13 cellular contexts compared by ENCODE assay signal in genomic region chr14:68501621-68502052, GRCh38.
DNase-seq lines count a peak whose midpoint lies in the region; TF ChIP-seq lines count a peak whose summit lies in the region.
"Had no signal": no experiment of that assay in that cellular context is flagged by ENCODE, and none has a peak within 500 bp of the region (broad histone marks: within the 10 kb centered on the region; RNA-seq: fewer than 3 reads in every experiment).

No MANE protein-coding gene starts in this region.

- no peak overlapping the region; the same call in 1 of the 2 replicates for H3K9ac ChIP-seq in OCI-LY1 (ENCODE audit: low read length)

- TF ChIP-seq POLR2A in esophagus squamous epithelium (IDR thresholded peaks at IDR 0.05), result no peak

- H3K4me3 ChIP-seq in OCI-LY1 (ENCODE audit: low read depth, low read length, poor library complexity, severe bottlenecking), result no peak overlapping the region
- no peak overlapping the region for H3K4me3 ChIP-seq in esophagus squamous epithelium
- H3K4me3 ChIP-seq: GM12878 had no signal

- peaks cover 62% of the 10 kb centered on the region for H3K4me1 ChIP-seq in OCI-LY1 (ENCODE audit: insufficient read depth, low read length, severe bottlenecking)
- peaks cover 20 to 50% (median 23%) of the 10 kb centered on the region in 3 donors for H3K4me1 ChIP-seq in esophagus squamous epithelium

- peaks cover 84% of the 10 kb centered on the region for H3K4me1 Mint-ChIP-seq in nephron progenitor cell

- no peaks in the 10 kb centered on the region for H3K79me2 ChIP-seq in OCI-LY1 (ENCODE audit: insufficient read depth, low read length)

- H4K20me1 ChIP-seq in OCI-LY1 (ENCODE audit: insufficient read depth, low read length), result no peaks in the 10 kb centered on the region

- H3K27me3 ChIP-seq in OCI-LY1 (ENCODE audit: insufficient read depth, low read length) (no peaks in the 10 kb centered on the region), esophagus squamous epithelium (no peaks in the 10 kb centered on the region)

- H2AFZ ChIP-seq in OCI-LY1 (ENCODE audit: low read length), result no peak overlapping the region

- H3K9me2 ChIP-seq in OCI-LY1 (ENCODE audit: low read depth, low read length), result no peaks in the 10 kb centered on the region

- intact Hi-C loops in esophagus squamous epithelium (cut with DNase I), result no loop called here

- peak overlapping the region; percentile 65 for H3K27ac ChIP-seq in OCI-LY1 (ENCODE audit: low read depth, low read length, poor library complexity, severe bottlenecking)
- peak overlapping the region; percentile 11 to 65 (median 34) for H3K27ac ChIP-seq in esophagus squamous epithelium

- peak overlapping the region; percentile 39 for H3K4me2 ChIP-seq in OCI-LY1 (ENCODE audit: low read length)

- 27 to 87% methylated on average over 3 of the region's 9 CpGs for WGBS in esophagus squamous epithelium, 2 donors

- DNase-seq in esophagus squamous epithelium (lab: John Stamatoyannopoulos, UW) (no peak), nephron progenitor cell (peak; percentile 31), ureter (ENCODE audit: low spot score) (peak; percentile 66), glomerular visceral epithelial cell (ENCODE audit: extremely low spot score) (no peak), HCEC 1CT (no peak)
- no peak for DNase-seq in stimulated activated CD4-positive, alpha-beta T cell treated with anti-CD3 and anti-CD28 coated beads, Interleukin-12 subunit alpha, Interleukin-12 subunit beta, amount 100 ng/mL, for 4 hours
- DNase-seq: activated CD8-positive, alpha-beta T cell treated with anti-CD3 and anti-CD28 coated beads for 36 hours; CD4-positive, alpha-beta memory T cell; HFFc6; NCI-H2081 treated with DMSO at 0.1 percent for 48 hours; NCI-H774 had no signal

- no peaks in the 10 kb centered on the region for H3F3A ChIP-seq in OCI-LY1 (ENCODE audit: insufficient read depth, low read length)

- H3K27ac Mint-ChIP-seq in nephron progenitor cell, result no peak overlapping the region
- H3K27ac Mint-ChIP-seq: activated CD8-positive, alpha-beta T cell treated with anti-CD3 and anti-CD28 coated beads for 36 hours; HFFc6 had no signal

- H3K9me3 ChIP-seq in OCI-LY1 (ENCODE audit: low read length), result no peaks in the 10 kb centered on the region
- no peaks in the 10 kb centered on the region for H3K9me3 ChIP-seq in esophagus squamous epithelium

- TF ChIP-seq CTCF in OCI-LY1 (IDR thresholded peaks at IDR 0.05; ENCODE audit: low read length), result no peak
- TF ChIP-seq CTCF in esophagus squamous epithelium (IDR thresholded peaks at IDR 0.05), result no peak
- TF ChIP-seq CTCF in nephron progenitor cell (IDR thresholded peaks at IDR 0.05), result no peak

- H3K36me3 ChIP-seq in OCI-LY1 (ENCODE audit: insufficient read depth, low read length), result no peaks in the 10 kb centered on the region
- H3K36me3 ChIP-seq in esophagus squamous epithelium, result no peaks in the 10 kb centered on the region

- H3K36me3 Mint-ChIP-seq in nephron progenitor cell (ENCODE audit: low read depth), result peaks cover 11% of the 10 kb centered on the region

- no peak overlapping the region for H3K4me3 Mint-ChIP-seq in nephron progenitor cell
- H3K4me3 Mint-ChIP-seq: activated CD8-positive, alpha-beta T cell treated with anti-CD3 and anti-CD28 coated beads for 36 hours; CD4-positive, alpha-beta memory T cell; HFFc6 had no signal

- H3K27me3 Mint-ChIP-seq in nephron progenitor cell (ENCODE audit: low read depth, poor library complexity), result no peaks in the 10 kb centered on the region
- H3K27me3 Mint-ChIP-seq: activated CD8-positive, alpha-beta T cell treated with anti-CD3 and anti-CD28 coated beads for 36 hours; CD4-positive, alpha-beta memory T cell had no signal

- H3K9me3 Mint-ChIP-seq in nephron progenitor cell, result no peaks in the 10 kb centered on the region
- H3K9me3 Mint-ChIP-seq: activated CD8-positive, alpha-beta T cell treated with anti-CD3 and anti-CD28 coated beads for 36 hours; HFFc6 had no signal

Comparison
In these comparisons a context has a peak if more than half of its experiments do, and no peak if none do; other contexts are left out.
1. DNase-seq: peak in nephron progenitor cell (single experiment) and ureter (single experiment); none in esophagus squamous epithelium (single experiment), glomerular visceral epithelial cell (single experiment), HCEC 1CT (single experiment) and stimulated activated CD4-positive, alpha-beta T cell treated with anti-CD3 and anti-CD28 coated beads, Interleukin-12 subunit alpha, Interleukin-12 subunit beta, amount 100 ng/mL, for 4 hours (single experiment).